14 cellular contexts compared by ENCODE assay signal in the genomic region with DNA sequence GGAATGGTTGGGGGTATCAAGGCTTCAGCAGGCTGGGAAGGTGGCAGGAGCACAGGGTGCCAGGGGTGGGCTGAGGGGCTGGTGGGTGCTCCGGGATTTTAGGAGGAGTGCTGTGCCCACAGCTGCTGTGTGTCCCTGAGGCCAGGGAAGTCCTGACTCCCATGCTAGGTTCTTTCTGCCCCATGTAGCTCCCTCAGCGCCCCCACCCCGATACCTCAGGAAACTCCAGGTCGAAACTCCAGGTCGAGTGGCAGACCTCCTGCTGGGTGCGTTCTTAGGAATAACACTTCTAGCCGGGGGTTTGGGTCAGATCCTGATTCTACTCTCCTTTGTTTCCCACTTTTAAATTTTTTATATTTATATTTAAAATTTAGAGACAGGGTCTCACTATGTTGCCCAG. TPM values are rescaled to one million over a fixed set of nuclear protein-coding genes. Genes with fewer than 3 reads are reported as not detected.
A peak's percentile ranks its signal among the peaks of the same experiment; 100 is the strongest.
DNase-seq lines count a peak whose midpoint lies in the region; ATAC-seq and TF ChIP-seq lines count a peak whose summit lies in the region.
"Had no signal": no experiment of that assay in that cellular context is flagged by ENCODE, and none has a peak within 500 bp of the region (broad histone marks: within the 10 kb centered on the region; RNA-seq: fewer than 3 reads in every experiment).

No MANE protein-coding gene starts in this region.

- H3K9me3 Mint-ChIP-seq in activated CD4-positive, alpha-beta T cell treated with anti-CD3 and anti-CD28 coated beads, Interleukin-2, amount 10 ng/mL, durations not matched to agents 24 days and 14 days: no peaks in the 10 kb centered on the region

- 76 to 83% methylated on average over 3 to 7 of the region's 7 CpGs for WGBS in gastroesophageal sphincter (ENCODE audit: low coverage in 1 of 2), 2 donors

- H3K27me3 ChIP-seq in gastroesophageal sphincter (no peaks in the 10 kb centered on the region), muscle layer of duodenum (ENCODE audit: low read depth, low read length) (no peaks in the 10 kb centered on the region), upper lobe of right lung (no peaks in the 10 kb centered on the region)
- H3K27me3 ChIP-seq: heart left ventricle had no signal

- H3K9me3 ChIP-seq in gastroesophageal sphincter (no peaks in the 10 kb centered on the region), muscle layer of duodenum (ENCODE audit: control insufficient read depth in 1 of 2, low read length in 2 of 2) (no peaks in the 10 kb centered on the region), upper lobe of right lung (no peaks in the 10 kb centered on the region)
- H3K9me3 ChIP-seq: HAP-1, heart left ventricle had no signal

- H3K27ac ChIP-seq in gastroesophageal sphincter (peak overlapping the region in 3 of 4 donors; percentile 44 to 66 (median 52)), muscle layer of duodenum (ENCODE audit: low read length) (peak overlapping the region; percentile 33), upper lobe of right lung (peak overlapping the region; percentile 67)
- H3K27ac ChIP-seq: PC-9 had no signal

- H3K36me3 Mint-ChIP-seq in activated CD4-positive, alpha-beta T cell treated with anti-CD3 and anti-CD28 coated beads, Interleukin-2, amount 10 ng/mL, durations not matched to agents 24 days and 14 days (ENCODE audit: low read depth): peaks cover 3% of the 10 kb centered on the region

- TF ChIP-seq POLR2A in gastroesophageal sphincter (IDR thresholded peaks at IDR 0.05): no peak

- TF ChIP-seq CTCF in gastroesophageal sphincter (IDR thresholded peaks at IDR 0.05) (no peak), upper lobe of right lung (IDR thresholded peaks at IDR 0.05) (no peak)

- intact Hi-C loops in left cardiac atrium (cut with DNase I) (no loop called here), Right ventricle myocardium inferior (cut with DNase I) (no loop called here), upper lobe of right lung (cut with DNase I) (no loop called here)
- intact Hi-C loops in activated CD4-positive, alpha-beta T cell treated with anti-CD3 and anti-CD28 coated beads, Interleukin-2, amount 10 ng/mL, durations not matched to agents 24 days and 14 days (cut with micrococcal nuclease): no loop called here

- H3K4me1 Mint-ChIP-seq in activated CD4-positive, alpha-beta T cell treated with anti-CD3 and anti-CD28 coated beads, Interleukin-2, amount 10 ng/mL, durations not matched to agents 24 days and 14 days: peaks cover 11% of the 10 kb centered on the region

- H3K4me3 Mint-ChIP-seq in activated CD4-positive, alpha-beta T cell treated with anti-CD3 and anti-CD28 coated beads, Interleukin-2, amount 10 ng/mL, durations not matched to agents 24 days and 14 days: no peak overlapping the region

- H3K4me3 ChIP-seq in gastroesophageal sphincter: peak overlapping the region in 1 of 2 donors; percentile 13
- no peak overlapping the region for H3K4me3 ChIP-seq in muscle layer of duodenum (ENCODE audit: low read depth in 1 of 2, low read length in 2 of 2)
- no peak overlapping the region for H3K4me3 ChIP-seq in upper lobe of right lung
- H3K4me3 ChIP-seq: PC-9 had no signal

- H3K4me1 ChIP-seq in gastroesophageal sphincter (peaks cover 0 to 83% (median 21%) of the 10 kb centered on the region in 3 donors), muscle layer of duodenum (ENCODE audit: control insufficient read depth in 1 of 2, insufficient read depth in 2 of 2, low read length in 2 of 2) (peaks cover 0 to 37% of the 10 kb centered on the region in 2 donors), upper lobe of right lung (peaks cover 72% of the 10 kb centered on the region)

- H3K27me3 Mint-ChIP-seq in activated CD4-positive, alpha-beta T cell treated with anti-CD3 and anti-CD28 coated beads, Interleukin-2, amount 10 ng/mL, durations not matched to agents 24 days and 14 days: no peaks in the 10 kb centered on the region

- H3K36me3 ChIP-seq in gastroesophageal sphincter (peaks cover 0 to 7% of the 10 kb centered on the region in 2 donors), muscle layer of duodenum (ENCODE audit: control insufficient read depth in 1 of 2, insufficient read depth in 2 of 2, low read length in 2 of 2) (no peaks in the 10 kb centered on the region), upper lobe of right lung (no peaks in the 10 kb centered on the region)

- TF ChIP-seq EP300 in gastroesophageal sphincter (IDR thresholded peaks at IDR 0.05): no peak

- DNase-seq in left cardiac atrium (peak; percentile 10), Right ventricle myocardium inferior (ENCODE audit: missing footprints) (no peak), upper lobe of right lung (no peak)
- DNase-seq in activated CD4-positive, alpha-beta T cell treated with anti-CD3 and anti-CD28 coated beads, Interleukin-2, amount 10 ng/mL, durations not matched to agents 24 days and 14 days: no peak
- DNase-seq: activated CD4-positive, alpha-beta T cell treated with anti-CD3 and anti-CD28 coated beads, Interleukin-2, amount 50 U/mL, for 48 hours; NCI-H2029 treated with DMSO at 0.1 percent for 48 hours; NCI-H524; PC-9 had no signal

- H3K27ac Mint-ChIP-seq in activated CD4-positive, alpha-beta T cell treated with anti-CD3 and anti-CD28 coated beads, Interleukin-2, amount 10 ng/mL, durations not matched to agents 24 days and 14 days: no peak overlapping the region

- peak in 1 of 2 donors; percentile 4 for ATAC-seq in left cardiac atrium
- no peak for ATAC-seq in Right ventricle myocardium inferior
- no peak for ATAC-seq in gastroesophageal sphincter
- ATAC-seq in upper lobe of right lung: no peak
- no peak for ATAC-seq in GM21786 (IDR thresholded peaks at IDR 0.05; ENCODE audit: unreplicated experiment)
- no peak for ATAC-seq in GM18517 (IDR thresholded peaks at IDR 0.05; ENCODE audit: unreplicated experiment)

RNA-seq across cellular contexts. Expression of a gene that starts 8.3 kb away (rescaled TPM):
- total RNA-seq in left cardiac atrium (10 to 100 TPM; 58.1 to 58.6 TPM), Right ventricle myocardium inferior (51.7 TPM), gastroesophageal sphincter (10 to 100 TPM; 47.9 to 88.5 (median 61.6) TPM), upper lobe of right lung (92.0 TPM)
- 51.4 and 53.8 TPM in 2 replicates for total RNA-seq in activated CD4-positive, alpha-beta T cell treated with anti-CD3 and anti-CD28 coated beads, Interleukin-2, amount 10 ng/mL, durations not matched to agents 24 days and 14 days

RNA-seq across cellular contexts. Expression of a gene that starts 23.3 kb away (rescaled TPM):
- total RNA-seq in left cardiac atrium (10 to 100 TPM; 58.7 to 64.6 TPM), Right ventricle myocardium inferior (49.4 TPM), gastroesophageal sphincter (10 to 100 TPM; 36.0 to 55.3 (median 46.4) TPM), upper lobe of right lung (52.9 TPM)
- total RNA-seq in activated CD4-positive, alpha-beta T cell treated with anti-CD3 and anti-CD28 coated beads, Interleukin-2, amount 10 ng/mL, durations not matched to agents 24 days and 14 days: 99.7 and 109 TPM in 2 replicates
